Comparison of ENCODE assay signal across 1 cellular context in the genomic region with DNA sequence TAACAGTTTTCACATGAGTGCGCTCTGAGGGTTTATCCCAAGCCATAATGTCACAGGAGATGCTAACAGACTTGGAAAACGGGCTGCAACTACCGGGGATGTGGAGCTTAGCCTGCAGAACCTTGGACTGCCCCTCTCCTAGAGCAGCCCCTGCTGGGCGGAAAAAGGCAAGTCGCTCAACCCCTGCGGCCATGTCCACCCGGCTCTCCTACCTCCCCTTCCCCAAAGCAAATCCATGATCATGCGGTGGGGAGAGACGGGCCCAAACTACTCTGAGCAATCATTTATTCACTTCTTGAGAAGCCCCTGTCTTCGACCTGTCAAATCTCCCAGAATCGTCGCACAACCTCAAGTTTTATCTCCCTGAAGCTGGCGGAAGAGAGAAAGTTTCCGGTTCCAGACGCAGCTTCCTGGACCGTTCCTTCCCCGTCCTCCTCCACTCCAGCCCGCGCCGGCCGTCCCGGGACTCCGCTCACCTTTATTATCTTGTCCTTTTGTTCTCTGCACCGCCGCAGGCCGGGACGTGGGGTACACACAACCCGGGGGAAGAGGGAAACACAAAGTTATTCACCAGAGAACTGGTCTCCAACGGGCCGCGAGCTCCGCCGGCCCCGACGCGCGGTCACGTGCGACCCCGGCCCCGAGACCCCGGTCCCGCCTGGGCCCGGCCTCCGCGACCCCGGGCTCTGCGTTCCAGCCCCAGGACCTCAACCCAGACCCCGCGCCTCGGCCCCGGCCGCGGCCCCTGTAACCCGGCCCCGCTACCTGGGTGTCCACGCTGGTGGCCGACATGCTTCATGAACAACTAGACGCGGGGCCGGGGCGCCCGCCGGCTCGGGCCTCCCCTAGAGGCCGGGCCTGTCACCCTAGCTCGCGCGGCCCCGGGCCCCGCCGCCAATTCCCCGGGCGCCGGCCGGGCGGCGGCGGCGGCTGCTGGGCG.
TF ChIP-seq lines count a peak whose summit lies in the region.

No MANE protein-coding gene starts in this region.

TF ChIP-seq in K562, 482 proteins besides CTCF, POLR2A, EP300 and RAD21 (continues in another document):
- no peak for TF ChIP-seq PYGO2 (tag; IDR thresholded peaks at IDR 0.05)
- no peak for TF ChIP-seq EHMT2 (IDR thresholded peaks at IDR 0.05)
- TF ChIP-seq ZKSCAN3 (CRISPR knock-in tag; IDR thresholded peaks at IDR 0.05): no peak
- TF ChIP-seq, protein P1, sequence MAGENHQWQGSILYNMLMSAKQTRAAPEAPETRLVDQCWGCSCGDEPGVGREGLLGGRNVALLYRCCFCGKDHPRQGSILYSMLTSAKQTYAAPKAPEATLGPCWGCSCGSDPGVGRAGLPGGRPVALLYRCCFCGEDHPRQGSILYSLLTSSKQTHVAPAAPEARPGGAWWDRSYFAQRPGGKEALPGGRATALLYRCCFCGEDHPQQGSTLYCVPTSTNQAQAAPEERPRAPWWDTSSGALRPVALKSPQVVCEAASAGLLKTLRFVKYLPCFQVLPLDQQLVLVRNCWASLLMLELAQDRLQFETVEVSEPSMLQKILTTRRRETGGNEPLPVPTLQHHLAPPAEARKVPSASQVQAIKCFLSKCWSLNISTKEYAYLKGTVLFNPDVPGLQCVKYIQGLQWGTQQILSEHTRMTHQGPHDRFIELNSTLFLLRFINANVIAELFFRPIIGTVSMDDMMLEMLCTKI (IDR thresholded peaks at IDR 0.05; ENCODE audit: partially characterized antibody): no peak
- no peak for TF ChIP-seq POLR2B (IDR thresholded peaks at IDR 0.05; ENCODE audit: low read depth, partially characterized antibody)
- TF ChIP-seq HEY1 (CRISPR knock-in tag; IDR thresholded peaks at IDR 0.05; ENCODE audit: borderline replicate concordance): no peak
- TF ChIP-seq GTF2F1 (IDR thresholded peaks at IDR 0.05; ENCODE audit: low read depth, low read length): no peak
- TF ChIP-seq ETV1 (tag; conservative IDR thresholded peaks at IDR 0.05; ENCODE audit: low read depth): peak; percentile 59
- TF ChIP-seq POLR3A (IDR thresholded peaks at IDR 0.05; ENCODE audit: borderline replicate concordance, extremely low read depth, insufficient read depth, insufficient read length): no peak
- no peak for TF ChIP-seq ZNF23 (CRISPR knock-in tag; IDR thresholded peaks at IDR 0.05)
- no peak for TF ChIP-seq ZNF785 (CRISPR knock-in tag; IDR thresholded peaks at IDR 0.05)
- TF ChIP-seq, protein P2, sequence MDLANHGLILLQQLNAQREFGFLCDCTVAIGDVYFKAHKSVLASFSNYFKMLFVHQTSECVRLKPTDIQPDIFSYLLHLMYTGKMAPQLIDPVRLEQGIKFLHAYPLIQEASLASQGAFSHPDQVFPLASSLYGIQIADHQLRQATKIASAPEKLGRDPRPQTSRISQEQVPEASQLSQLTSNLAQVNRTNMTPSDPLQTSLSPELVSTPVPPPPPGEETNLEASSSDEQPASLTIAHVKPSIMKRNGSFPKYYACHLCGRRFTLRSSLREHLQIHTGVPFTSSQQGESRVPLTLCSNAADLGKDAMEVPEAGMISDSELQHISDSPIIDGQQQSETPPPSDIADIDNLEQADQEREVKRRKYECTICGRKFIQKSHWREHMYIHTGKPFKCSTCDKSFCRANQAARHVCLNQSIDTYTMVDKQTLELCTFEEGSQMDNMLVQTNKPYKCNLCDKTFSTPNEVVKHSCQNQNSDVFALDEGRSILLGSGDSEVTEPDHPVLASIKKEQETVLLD (IDR thresholded peaks at IDR 0.05): no peak
- TF ChIP-seq NFATC3 (IDR thresholded peaks at IDR 0.05): no peak
- TF ChIP-seq GABPB1 (CRISPR knock-in tag; IDR thresholded peaks at IDR 0.05): 0 out of 2 replicates have a peak, but pooled peaks have one; percentile 42
- TF ChIP-seq MAFG (tag; conservative IDR thresholded peaks at IDR 0.05): no peak
- TF ChIP-seq RBFOX2 (IDR thresholded peaks at IDR 0.05; ENCODE audit: low read depth, low read length): peak; percentile 9
- TF ChIP-seq, protein P3, sequence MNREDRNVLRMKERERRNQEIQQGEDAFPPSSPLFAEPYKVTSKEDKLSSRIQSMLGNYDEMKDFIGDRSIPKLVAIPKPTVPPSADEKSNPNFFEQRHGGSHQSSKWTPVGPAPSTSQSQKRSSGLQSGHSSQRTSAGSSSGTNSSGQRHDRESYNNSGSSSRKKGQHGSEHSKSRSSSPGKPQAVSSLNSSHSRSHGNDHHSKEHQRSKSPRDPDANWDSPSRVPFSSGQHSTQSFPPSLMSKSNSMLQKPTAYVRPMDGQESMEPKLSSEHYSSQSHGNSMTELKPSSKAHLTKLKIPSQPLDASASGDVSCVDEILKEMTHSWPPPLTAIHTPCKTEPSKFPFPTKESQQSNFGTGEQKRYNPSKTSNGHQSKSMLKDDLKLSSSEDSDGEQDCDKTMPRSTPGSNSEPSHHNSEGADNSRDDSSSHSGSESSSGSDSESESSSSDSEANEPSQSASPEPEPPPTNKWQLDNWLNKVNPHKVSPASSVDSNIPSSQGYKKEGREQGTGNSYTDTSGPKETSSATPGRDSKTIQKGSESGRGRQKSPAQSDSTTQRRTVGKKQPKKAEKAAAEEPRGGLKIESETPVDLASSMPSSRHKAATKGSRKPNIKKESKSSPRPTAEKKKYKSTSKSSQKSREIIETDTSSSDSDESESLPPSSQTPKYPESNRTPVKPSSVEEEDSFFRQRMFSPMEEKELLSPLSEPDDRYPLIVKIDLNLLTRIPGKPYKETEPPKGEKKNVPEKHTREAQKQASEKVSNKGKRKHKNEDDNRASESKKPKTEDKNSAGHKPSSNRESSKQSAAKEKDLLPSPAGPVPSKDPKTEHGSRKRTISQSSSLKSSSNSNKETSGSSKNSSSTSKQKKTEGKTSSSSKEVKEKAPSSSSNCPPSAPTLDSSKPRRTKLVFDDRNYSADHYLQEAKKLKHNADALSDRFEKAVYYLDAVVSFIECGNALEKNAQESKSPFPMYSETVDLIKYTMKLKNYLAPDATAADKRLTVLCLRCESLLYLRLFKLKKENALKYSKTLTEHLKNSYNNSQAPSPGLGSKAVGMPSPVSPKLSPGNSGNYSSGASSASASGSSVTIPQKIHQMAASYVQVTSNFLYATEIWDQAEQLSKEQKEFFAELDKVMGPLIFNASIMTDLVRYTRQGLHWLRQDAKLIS (CRISPR knock-in tag; IDR thresholded peaks at IDR 0.05): peak; percentile 60; the same call in 1 of the 2 replicates
- TF ChIP-seq, protein P4, sequence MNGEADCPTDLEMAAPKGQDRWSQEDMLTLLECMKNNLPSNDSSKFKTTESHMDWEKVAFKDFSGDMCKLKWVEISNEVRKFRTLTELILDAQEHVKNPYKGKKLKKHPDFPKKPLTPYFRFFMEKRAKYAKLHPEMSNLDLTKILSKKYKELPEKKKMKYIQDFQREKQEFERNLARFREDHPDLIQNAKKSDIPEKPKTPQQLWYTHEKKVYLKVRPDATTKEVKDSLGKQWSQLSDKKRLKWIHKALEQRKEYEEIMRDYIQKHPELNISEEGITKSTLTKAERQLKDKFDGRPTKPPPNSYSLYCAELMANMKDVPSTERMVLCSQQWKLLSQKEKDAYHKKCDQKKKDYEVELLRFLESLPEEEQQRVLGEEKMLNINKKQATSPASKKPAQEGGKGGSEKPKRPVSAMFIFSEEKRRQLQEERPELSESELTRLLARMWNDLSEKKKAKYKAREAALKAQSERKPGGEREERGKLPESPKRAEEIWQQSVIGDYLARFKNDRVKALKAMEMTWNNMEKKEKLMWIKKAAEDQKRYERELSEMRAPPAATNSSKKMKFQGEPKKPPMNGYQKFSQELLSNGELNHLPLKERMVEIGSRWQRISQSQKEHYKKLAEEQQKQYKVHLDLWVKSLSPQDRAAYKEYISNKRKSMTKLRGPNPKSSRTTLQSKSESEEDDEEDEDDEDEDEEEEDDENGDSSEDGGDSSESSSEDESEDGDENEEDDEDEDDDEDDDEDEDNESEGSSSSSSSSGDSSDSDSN (IDR thresholded peaks at IDR 0.05; ENCODE audit: borderline replicate concordance in 1 of 2, low read depth in 2 of 2, low read length in 2 of 2): 0 out of 4 replicates have a peak, but pooled peaks of 1 of the 2 experiments have one; percentile 35
- TF ChIP-seq, protein P5, sequence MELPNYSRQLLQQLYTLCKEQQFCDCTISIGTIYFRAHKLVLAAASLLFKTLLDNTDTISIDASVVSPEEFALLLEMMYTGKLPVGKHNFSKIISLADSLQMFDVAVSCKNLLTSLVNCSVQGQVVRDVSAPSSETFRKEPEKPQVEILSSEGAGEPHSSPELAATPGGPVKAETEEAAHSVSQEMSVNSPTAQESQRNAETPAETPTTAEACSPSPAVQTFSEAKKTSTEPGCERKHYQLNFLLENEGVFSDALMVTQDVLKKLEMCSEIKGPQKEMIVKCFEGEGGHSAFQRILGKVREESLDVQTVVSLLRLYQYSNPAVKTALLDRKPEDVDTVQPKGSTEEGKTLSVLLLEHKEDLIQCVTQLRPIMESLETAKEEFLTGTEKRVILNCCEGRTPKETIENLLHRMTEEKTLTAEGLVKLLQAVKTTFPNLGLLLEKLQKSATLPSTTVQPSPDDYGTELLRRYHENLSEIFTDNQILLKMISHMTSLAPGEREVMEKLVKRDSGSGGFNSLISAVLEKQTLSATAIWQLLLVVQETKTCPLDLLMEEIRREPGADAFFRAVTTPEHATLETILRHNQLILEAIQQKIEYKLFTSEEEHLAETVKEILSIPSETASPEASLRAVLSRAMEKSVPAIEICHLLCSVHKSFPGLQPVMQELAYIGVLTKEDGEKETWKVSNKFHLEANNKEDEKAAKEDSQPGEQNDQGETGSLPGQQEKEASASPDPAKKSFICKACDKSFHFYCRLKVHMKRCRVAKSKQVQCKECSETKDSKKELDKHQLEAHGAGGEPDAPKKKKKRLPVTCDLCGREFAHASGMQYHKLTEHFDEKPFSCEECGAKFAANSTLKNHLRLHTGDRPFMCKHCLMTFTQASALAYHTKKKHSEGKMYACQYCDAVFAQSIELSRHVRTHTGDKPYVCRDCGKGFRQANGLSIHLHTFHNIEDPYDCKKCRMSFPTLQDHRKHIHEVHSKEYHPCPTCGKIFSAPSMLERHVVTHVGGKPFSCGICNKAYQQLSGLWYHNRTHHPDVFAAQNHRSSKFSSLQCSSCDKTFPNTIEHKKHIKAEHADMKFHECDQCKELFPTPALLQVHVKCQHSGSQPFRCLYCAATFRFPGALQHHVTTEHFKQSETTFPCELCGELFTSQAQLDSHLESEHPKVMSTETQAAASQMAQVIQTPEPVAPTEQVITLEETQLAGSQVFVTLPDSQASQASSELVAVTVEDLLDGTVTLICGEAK (IDR thresholded peaks at IDR 0.05): peak; percentile 75
- TF ChIP-seq, protein P5 (CRISPR knock-in tag; IDR thresholded peaks at IDR 0.05): no peak
- TF ChIP-seq SREBF1 (IDR thresholded peaks at IDR 0.05; ENCODE audit: borderline replicate concordance, low read depth, low read length): no peak
- no peak for TF ChIP-seq POLR2H (tag; IDR thresholded peaks at IDR 0.05; ENCODE audit: low read depth)
- TF ChIP-seq, protein P6, sequence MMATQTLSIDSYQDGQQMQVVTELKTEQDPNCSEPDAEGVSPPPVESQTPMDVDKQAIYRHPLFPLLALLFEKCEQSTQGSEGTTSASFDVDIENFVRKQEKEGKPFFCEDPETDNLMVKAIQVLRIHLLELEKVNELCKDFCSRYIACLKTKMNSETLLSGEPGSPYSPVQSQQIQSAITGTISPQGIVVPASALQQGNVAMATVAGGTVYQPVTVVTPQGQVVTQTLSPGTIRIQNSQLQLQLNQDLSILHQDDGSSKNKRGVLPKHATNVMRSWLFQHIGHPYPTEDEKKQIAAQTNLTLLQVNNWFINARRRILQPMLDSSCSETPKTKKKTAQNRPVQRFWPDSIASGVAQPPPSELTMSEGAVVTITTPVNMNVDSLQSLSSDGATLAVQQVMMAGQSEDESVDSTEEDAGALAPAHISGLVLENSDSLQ (IDR thresholded peaks at IDR 0.05): 0 out of 2 replicates have a peak, but pooled peaks have one; percentile 31
- TF ChIP-seq TAF15 (IDR thresholded peaks at IDR 0.05; ENCODE audit: low read depth, low read length): no peak
- TF ChIP-seq IFI16 (CRISPR knock-in tag; IDR thresholded peaks at IDR 0.05): no peak
- no peak for TF ChIP-seq MCM3 (IDR thresholded peaks at IDR 0.05)
- TF ChIP-seq FOSL1 (tag; conservative IDR thresholded peaks at IDR 0.05): 0 out of 2 replicates have a peak, but pooled peaks have one; percentile 3
- TF ChIP-seq, protein P7, sequence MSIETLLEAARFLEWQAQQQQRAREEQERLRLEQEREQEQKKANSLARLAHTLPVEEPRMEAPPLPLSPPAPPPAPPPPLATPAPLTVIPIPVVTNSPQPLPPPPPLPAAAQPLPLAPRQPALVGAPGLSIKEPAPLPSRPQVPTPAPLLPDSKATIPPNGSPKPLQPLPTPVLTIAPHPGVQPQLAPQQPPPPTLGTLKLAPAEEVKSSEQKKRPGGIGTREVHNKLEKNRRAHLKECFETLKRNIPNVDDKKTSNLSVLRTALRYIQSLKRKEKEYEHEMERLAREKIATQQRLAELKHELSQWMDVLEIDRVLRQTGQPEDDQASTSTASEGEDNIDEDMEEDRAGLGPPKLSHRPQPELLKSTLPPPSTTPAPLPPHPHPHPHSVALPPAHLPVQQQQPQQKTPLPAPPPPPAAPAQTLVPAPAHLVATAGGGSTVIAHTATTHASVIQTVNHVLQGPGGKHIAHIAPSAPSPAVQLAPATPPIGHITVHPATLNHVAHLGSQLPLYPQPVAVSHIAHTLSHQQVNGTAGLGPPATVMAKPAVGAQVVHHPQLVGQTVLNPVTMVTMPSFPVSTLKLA (conservative IDR thresholded peaks at IDR 0.05): 0 out of 4 replicates have a peak, but pooled peaks of 1 of the 2 experiments have one; percentile 5
- no peak for TF ChIP-seq SMARCA5 (IDR thresholded peaks at IDR 0.05)
- peak; percentile 72 for TF ChIP-seq GABPA (tag; conservative IDR thresholded peaks at IDR 0.05; ENCODE audit: low read depth)
- no peak for TF ChIP-seq ZNF133 (CRISPR knock-in tag; IDR thresholded peaks at IDR 0.05)
- no peak for TF ChIP-seq RB1 (IDR thresholded peaks at IDR 0.05; ENCODE audit: low read depth)
- TF ChIP-seq MECOM (CRISPR knock-in tag; IDR thresholded peaks at IDR 0.05): no peak
- no peak for TF ChIP-seq ZFPM2 (CRISPR knock-in tag; IDR thresholded peaks at IDR 0.05)
- no peak for TF ChIP-seq HSF4 (CRISPR knock-in tag; IDR thresholded peaks at IDR 0.05; ENCODE audit: borderline replicate concordance)
- TF ChIP-seq MXI1 (IDR thresholded peaks at IDR 0.05; ENCODE audit: low read depth, low read length): no peak
